ENCODE assay signal across 8 cellular contexts in genomic region chr4:10584042-10584441, GRCh38.
DNase-seq lines count a peak whose midpoint lies in the region; FAIRE-seq and TF ChIP-seq lines count a peak whose summit lies in the region.

No MANE protein-coding gene starts in this region.

- no peaks in the 10 kb centered on the region for H3K9me3 ChIP-seq in testis

- TF ChIP-seq POLR2A in testis (IDR thresholded peaks at IDR 0.05): no peak

- no peaks in the 10 kb centered on the region for H3K36me3 ChIP-seq in testis (ENCODE audit: low read depth, missing control alignments)

- DNase-seq in GM10266 (ENCODE audit: extremely low spot score) (peak; percentile 35), HFF-Myc (ENCODE audit: extremely low read depth, low read depth) (peak; percentile 19), RCC 7860 (ENCODE audit: low spot score) (peak; percentile 83), glomerular visceral epithelial cell (ENCODE audit: extremely low spot score) (peak; percentile 78), testis (peak; percentile 34), posterior cingulate gyrus (no peak), putamen (ENCODE audit: low spot score) (no peak)
- DNase-seq in activated effector memory CD4-positive, alpha-beta T cell treated with anti-CD3 and anti-CD28 coated beads, Interleukin-2, amount 50 U/mL, for 16 hours: no peak

- intact Hi-C loops in testis (cut with DNase I; ENCODE audit: low total_unique reads): loop anchor here (5.0 to 10.0 kb wide), 2 partner anchors 441 to 843 kb away; partner anchors contain the start of gene HS3ST1
- intact Hi-C loops in posterior cingulate gyrus (cut with DNase I): loop anchor here (5.0 kb wide), 1 partner anchor 1138 kb away; no protein-coding TSS in a partner anchor

- H3K4me3 ChIP-seq in HFF-Myc (replicated peaks; ENCODE audit: low read depth, low read length) (no peak overlapping the region), testis (no peak overlapping the region)

- no peak overlapping the region for H3K27ac ChIP-seq in testis

- H3K27me3 ChIP-seq in testis: no peaks in the 10 kb centered on the region

- H3K4me1 ChIP-seq in testis: peaks cover 3% of the 10 kb centered on the region

- no peak for FAIRE-seq in RCC 7860 (lab: Jason Lieb, UNC)

- no peak for TF ChIP-seq CTCF in GM10266 (IDR thresholded peaks at IDR 0.05; ENCODE audit: control insufficient read depth, insufficient read depth, low read depth, missing control alignments)
- TF ChIP-seq CTCF in HFF-Myc (IDR thresholded peaks at IDR 0.05; ENCODE audit: low read depth, low read length, missing control alignments): no peak
- no peak for TF ChIP-seq CTCF in testis (IDR thresholded peaks at IDR 0.05)

- 10 to 32% methylated on average over 2 of the region's 2 CpGs for WGBS in testis, 2 donors

Comparison
In these comparisons a context has a peak if more than half of its experiments do, and no peak if none do; other contexts are left out.
1. DNase-seq: peak in GM10266 (single experiment), HFF-Myc (single experiment), RCC 7860 (single experiment), glomerular visceral epithelial cell (single experiment) and testis (single experiment); none in activated effector memory CD4-positive, alpha-beta T cell treated with anti-CD3 and anti-CD28 coated beads, Interleukin-2, amount 50 U/mL, for 16 hours (single experiment), posterior cingulate gyrus (0 of 10) and putamen (single experiment).